Comparison of ENCODE assay signal across 23 cellular contexts in the genomic region with DNA sequence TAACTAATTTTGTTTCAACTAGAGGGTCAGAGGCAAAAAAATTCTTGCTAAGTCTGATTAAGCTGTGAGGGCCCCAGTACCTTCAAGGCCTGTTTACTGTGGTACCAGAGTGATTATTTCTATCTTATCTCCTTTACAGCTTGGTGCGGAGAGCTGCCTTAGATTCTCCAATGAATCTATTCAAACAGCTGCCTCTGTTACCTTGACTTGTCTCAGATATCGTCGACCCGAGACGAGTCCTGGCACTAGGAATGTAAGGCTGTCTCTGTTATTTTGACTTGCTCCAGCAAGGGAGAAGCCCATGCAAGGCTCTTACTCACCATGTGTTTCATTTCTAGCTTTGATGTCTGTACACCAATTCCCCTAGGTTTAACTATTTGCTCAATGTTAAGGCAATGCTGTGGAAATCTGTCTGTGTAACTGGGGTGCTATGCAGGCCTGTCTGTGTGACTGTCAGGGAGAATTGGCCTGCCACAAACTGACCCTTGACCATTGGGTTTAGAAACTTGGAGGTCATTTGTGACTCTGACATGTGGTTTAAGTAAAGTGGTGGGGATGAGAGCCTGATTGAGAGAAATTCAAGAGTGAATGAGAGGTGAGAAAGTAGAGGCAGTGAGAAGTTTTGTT. TPM values are rescaled to one million over a fixed set of nuclear protein-coding genes. Genes with fewer than 3 reads are reported as not detected.
A peak's percentile ranks its signal among the peaks of the same experiment; 100 is the strongest.
DNase-seq lines count a peak whose midpoint lies in the region; ATAC-seq and TF ChIP-seq lines count a peak whose summit lies in the region.
"Had no signal": no experiment of that assay in that cellular context is flagged by ENCODE, and none has a peak within 500 bp of the region (broad histone marks: within the 10 kb centered on the region; RNA-seq: fewer than 3 reads in every experiment).

No MANE protein-coding gene starts in this region.

- no peak overlapping the region for H2AK5ac ChIP-seq in mesenchymal stem cell (ENCODE audit: low read length, severe bottlenecking)

- no peak overlapping the region for H2BK5ac ChIP-seq in mesenchymal stem cell (ENCODE audit: low read depth, low read length, poor library complexity, severe bottlenecking)

- no peaks in the 10 kb centered on the region for H3K4me1 Mint-ChIP-seq in activated naive CD4-positive, alpha-beta T cell treated with anti-CD3 and anti-CD28 coated beads, Interleukin-2, amount 50 U/mL, for 24 hours
- H3K4me1 Mint-ChIP-seq in endodermal cell (peaks cover 21% of the 10 kb centered on the region), immature natural killer cell (no peaks in the 10 kb centered on the region)
- H3K4me1 Mint-ChIP-seq: CD4-positive, alpha-beta memory T cell had no signal

- H3K14ac ChIP-seq in mesenchymal stem cell (ENCODE audit: low read length in 2 of 2) = no peak overlapping the region

- no peak overlapping the region for H4K8ac ChIP-seq in mesenchymal stem cell (ENCODE audit: low read length)

- H3K4me3 Mint-ChIP-seq in activated naive CD4-positive, alpha-beta T cell treated with anti-CD3 and anti-CD28 coated beads, Interleukin-2, amount 50 U/mL, for 24 hours = no peak overlapping the region
- H3K4me3 Mint-ChIP-seq in endodermal cell (no peak overlapping the region), immature natural killer cell (no peak overlapping the region)
- H3K4me3 Mint-ChIP-seq: CD4-positive, alpha-beta memory T cell had no signal

- H3K9ac ChIP-seq in endodermal cell (ENCODE audit: extremely low read depth, low read length, poor library complexity, severe bottlenecking) (no peak overlapping the region), mesenchymal stem cell (ENCODE audit: low read length) (no peak overlapping the region)
- H3K9ac ChIP-seq: BLaER1 had no signal

- H2BK12ac ChIP-seq in mesenchymal stem cell (ENCODE audit: low read length in 2 of 2) = no peak overlapping the region

- TF ChIP-seq CTCF in endodermal cell (conservative IDR thresholded peaks at IDR 0.05) = no peak
- no peak for TF ChIP-seq CTCF in ascending aorta (IDR thresholded peaks at IDR 0.05)

- H3K79me1 ChIP-seq in mesenchymal stem cell (replicated peaks; ENCODE audit: low read length, poor library complexity, severe bottlenecking) = no peaks in the 10 kb centered on the region

- no peak for DNase-seq in activated naive CD4-positive, alpha-beta T cell treated with anti-CD3 and anti-CD28 coated beads, Interleukin-2, amount 50 U/mL, for 72 hours (ENCODE audit: low spot score in 2 of 2)
- no peak for DNase-seq in endodermal cell
- DNase-seq in mesenchymal stem cell = peak; percentile 48
- DNase-seq in ascending aorta (ENCODE audit: low spot score in 2 of 2) = no peak
- DNase-seq in immature natural killer cell = no peak
- DNase-seq: ACHN; Calu3; CD4-positive, alpha-beta memory T cell; DMS153; Kasumi-1; MG63; NCI-H1417 treated with DMSO at 0.1 percent for 48 hours; NCI-H187 treated with DMSO at 0.1 percent for 48 hours; NCI-H2107; NCI-H446 treated with DMSO at 0.1 percent for 48 hours; NCI-H526 treated with DMSO at 0.1 percent for 48 hours; Right ventricle myocardium superior had no signal

- ATAC-seq in activated naive CD4-positive, alpha-beta T cell treated with anti-CD3 and anti-CD28 coated beads, Interleukin-2, amount 50 U/mL, for 72 hours = no peak
- ATAC-seq in HG03442 (IDR thresholded peaks at IDR 0.05; ENCODE audit: unreplicated experiment) (no peak), HG03025 (IDR thresholded peaks at IDR 0.05; ENCODE audit: low FRiP score, unreplicated experiment) (no peak)

- no peak overlapping the region for H2BK15ac ChIP-seq in mesenchymal stem cell (ENCODE audit: low read depth, poor library complexity, severe bottlenecking)

- no peaks in the 10 kb centered on the region for H3K9me3 Mint-ChIP-seq in activated naive CD4-positive, alpha-beta T cell treated with anti-CD3 and anti-CD28 coated beads, Interleukin-2, amount 50 U/mL, for 24 hours
- no peaks in the 10 kb centered on the region for H3K9me3 Mint-ChIP-seq in activated naive CD4-positive, alpha-beta T cell treated with anti-CD3 and anti-CD28 coated beads, Interleukin-2, amount 50 U/mL, for 72 hours
- no peaks in the 10 kb centered on the region for H3K9me3 Mint-ChIP-seq in endodermal cell
- no peaks in the 10 kb centered on the region for H3K9me3 Mint-ChIP-seq in immature natural killer cell

- H3K27ac ChIP-seq in endodermal cell (ENCODE audit: low read depth, low read length) (no peak overlapping the region), mesenchymal stem cell (ENCODE audit: low read length, poor library complexity, severe bottlenecking) (no peak overlapping the region), ascending aorta (no peak overlapping the region)
- H3K27ac ChIP-seq: 22Rv1, BLaER1 had no signal

- 65 to 94% methylated on average over 5 of the region's 5 CpGs for WGBS in endodermal cell (ENCODE audit: insufficient coverage in 1 of 2, insufficient read length in 1 of 2), 2 experiments
- 74% methylated on average over 5 of the region's 5 CpGs for WGBS in mesenchymal stem cell

- H2BK120ac ChIP-seq in mesenchymal stem cell (ENCODE audit: low read depth, low read length) = no peak overlapping the region

- H3K4me3 ChIP-seq in endodermal cell (ENCODE audit: low read length) (no peak overlapping the region), mesenchymal stem cell (ENCODE audit: insufficient read depth in 1 of 2, low read depth in 1 of 2, low read length in 2 of 2) (no peak overlapping the region), ascending aorta (no peak overlapping the region)
- H3K4me3 ChIP-seq: BLaER1, MG63 had no signal

- no peaks in the 10 kb centered on the region for H3K36me3 Mint-ChIP-seq in activated naive CD4-positive, alpha-beta T cell treated with anti-CD3 and anti-CD28 coated beads, Interleukin-2, amount 50 U/mL, for 24 hours
- no peaks in the 10 kb centered on the region for H3K36me3 Mint-ChIP-seq in activated naive CD4-positive, alpha-beta T cell treated with anti-CD3 and anti-CD28 coated beads, Interleukin-2, amount 50 U/mL, for 72 hours
- H3K36me3 Mint-ChIP-seq in endodermal cell (ENCODE audit: low read depth) = no peaks in the 10 kb centered on the region
- H3K36me3 Mint-ChIP-seq in immature natural killer cell = no peaks in the 10 kb centered on the region
- H3K36me3 Mint-ChIP-seq: CD4-positive, alpha-beta memory T cell had no signal

- H3K27ac Mint-ChIP-seq in activated naive CD4-positive, alpha-beta T cell treated with anti-CD3 and anti-CD28 coated beads, Interleukin-2, amount 50 U/mL, for 24 hours = peak overlapping the region; percentile 2
- H3K27ac Mint-ChIP-seq in activated naive CD4-positive, alpha-beta T cell treated with anti-CD3 and anti-CD28 coated beads, Interleukin-2, amount 50 U/mL, for 72 hours = no peak overlapping the region
- H3K27ac Mint-ChIP-seq in endodermal cell (peak overlapping the region; percentile 0), immature natural killer cell (peak overlapping the region in 1 of 6 donors; percentile 20)
- H3K27ac Mint-ChIP-seq: CD4-positive, alpha-beta memory T cell had no signal

- H3K4me1 ChIP-seq in endodermal cell (ENCODE audit: control insufficient read depth, insufficient read depth, low read length) (peaks cover 9% of the 10 kb centered on the region), mesenchymal stem cell (ENCODE audit: control insufficient read depth, insufficient read depth, low read depth, low read length) (no peaks in the 10 kb centered on the region), ascending aorta (no peaks in the 10 kb centered on the region)
- H3K4me1 ChIP-seq: BLaER1 had no signal

- H4K91ac ChIP-seq in mesenchymal stem cell (ENCODE audit: low read length) = no peak overlapping the region

- no peak overlapping the region for H3K4ac ChIP-seq in mesenchymal stem cell (ENCODE audit: low read depth in 1 of 2, low read length in 2 of 2)

- no peaks in the 10 kb centered on the region for H3K27me3 ChIP-seq in endodermal cell (ENCODE audit: control insufficient read depth, insufficient read depth, low read length, poor library complexity, severe bottlenecking)
- H3K27me3 ChIP-seq in mesenchymal stem cell (ENCODE audit: control insufficient read depth in 1 of 2, insufficient read depth in 1 of 2, low read length in 2 of 2) = peaks cover 0 to 3% of the 10 kb centered on the region in 2 experiments
- H3K27me3 ChIP-seq in ascending aorta = no peaks in the 10 kb centered on the region
- H3K27me3 ChIP-seq: BLaER1, MG63 had no signal

- no peaks in the 10 kb centered on the region for H3K27me3 Mint-ChIP-seq in activated naive CD4-positive, alpha-beta T cell treated with anti-CD3 and anti-CD28 coated beads, Interleukin-2, amount 50 U/mL, for 24 hours
- H3K27me3 Mint-ChIP-seq in endodermal cell (ENCODE audit: insufficient read depth) (peaks cover 6% of the 10 kb centered on the region), immature natural killer cell (ENCODE audit: low read depth in 3 of 3) (peaks cover 2 to 6% (median 4%) of the 10 kb centered on the region in 3 donors)

- intact Hi-C loops in ascending aorta (cut with DNase I) = no loop called here

- H3K9me3 ChIP-seq in endodermal cell (ENCODE audit: control insufficient read depth, low read length) (no peaks in the 10 kb centered on the region), mesenchymal stem cell (ENCODE audit: control insufficient read depth, low read length) (no peaks in the 10 kb centered on the region), ascending aorta (no peaks in the 10 kb centered on the region)
- H3K9me3 ChIP-seq: BLaER1, MG63 had no signal

- H2AFZ ChIP-seq in mesenchymal stem cell (ENCODE audit: low read depth, low read length) = no peak overlapping the region

- no peak overlapping the region for H3K4me2 ChIP-seq in mesenchymal stem cell (ENCODE audit: low read length, poor library complexity, severe bottlenecking)
- H3K4me2 ChIP-seq: BLaER1 had no signal

- H3K18ac ChIP-seq in mesenchymal stem cell (ENCODE audit: low read depth in 1 of 2, low read length in 2 of 2) = no peak overlapping the region

- H3K36me3 ChIP-seq in endodermal cell (ENCODE audit: control insufficient read depth, insufficient read depth, low read length) (no peaks in the 10 kb centered on the region), mesenchymal stem cell (ENCODE audit: control insufficient read depth in 1 of 2, insufficient read depth in 2 of 2, low read depth in 1 of 2, low read length in 2 of 2) (no peaks in the 10 kb centered on the region), ascending aorta (no peaks in the 10 kb centered on the region)
- H3K36me3 ChIP-seq: BLaER1, MG63 had no signal

- H3K23ac ChIP-seq in mesenchymal stem cell (ENCODE audit: low read length in 2 of 2) = no peak overlapping the region

RNA-seq across cellular contexts. Expression of a gene that starts 10.4 kb away (rescaled TPM):
- 10 to 100 TPM in 1 of 2 donors, 1 to 10 TPM in 1; 9.3 to 15.8 TPM for total RNA-seq in activated naive CD4-positive, alpha-beta T cell treated with anti-CD3 and anti-CD28 coated beads, Interleukin-2, amount 50 U/mL, for 72 hours
- total RNA-seq in endodermal cell (1 to 10 TPM; 9.2 to 9.6 TPM), ascending aorta (not detected)
- polyA plus RNA-seq in endodermal cell (2013, experiment 1 of 2) = 8.7 TPM
- 9.2 TPM for polyA plus RNA-seq in endodermal cell (2013, experiment 2 of 2)
- polyA plus RNA-seq in mesenchymal stem cell (2013, experiment 1 of 2) = 4.3 TPM
- 4.3 TPM for polyA plus RNA-seq in mesenchymal stem cell (2013, experiment 2 of 2)
- 1 to 10 TPM; 2.9 to 3.5 (median 3.2) TPM for polyA plus RNA-seq in immature natural killer cell

RNA-seq across cellular contexts. Expression of a gene that starts 11.2 kb away (rescaled TPM):
- total RNA-seq in activated naive CD4-positive, alpha-beta T cell treated with anti-CD3 and anti-CD28 coated beads, Interleukin-2, amount 50 U/mL, for 72 hours = under 1 TPM; 0.77 to 0.84 TPM
- 1 to 10 TPM; 2.0 to 3.0 TPM for total RNA-seq in endodermal cell
- 5.9 TPM for polyA plus RNA-seq in endodermal cell (2013, experiment 1 of 2)
- 5.8 TPM for polyA plus RNA-seq in endodermal cell (2013, experiment 2 of 2)
- 8.0 TPM for polyA plus RNA-seq in mesenchymal stem cell (2013, experiment 1 of 2)
- polyA plus RNA-seq in mesenchymal stem cell (2013, experiment 2 of 2) = 7.9 TPM
- 1.4 TPM for total RNA-seq in ascending aorta
- polyA plus RNA-seq in immature natural killer cell = not detected
- total RNA-seq: Daoy had no signal

RNA-seq across cellular contexts. Expression of a gene that starts 12.5 kb away (rescaled TPM):
- 100 to 1,000 TPM in 1 of 2 donors, 10 to 100 TPM in 1; 87.5 to 101 TPM for total RNA-seq in activated naive CD4-positive, alpha-beta T cell treated with anti-CD3 and anti-CD28 coated beads, Interleukin-2, amount 50 U/mL, for 72 hours
- total RNA-seq in endodermal cell (10 to 100 TPM; 54.5 to 60.3 TPM), ascending aorta (123 TPM)
- polyA plus RNA-seq in endodermal cell (2013, experiment 1 of 2) = 67.3 TPM
- polyA plus RNA-seq in endodermal cell (2013, experiment 2 of 2) = 61.1 TPM
- polyA plus RNA-seq in mesenchymal stem cell (2013, experiment 1 of 2) = 68.3 TPM
- polyA plus RNA-seq in mesenchymal stem cell (2013, experiment 2 of 2) = 66.3 TPM
- polyA plus RNA-seq in immature natural killer cell = 10 to 100 TPM; 19.1 to 39.6 (median 20.7) TPM

RNA-seq across cellular contexts. Expression of a gene that starts 13.4 kb away (rescaled TPM):
- total RNA-seq in activated naive CD4-positive, alpha-beta T cell treated with anti-CD3 and anti-CD28 coated beads, Interleukin-2, amount 50 U/mL, for 72 hours = 10 to 100 TPM; 13.6 to 18.7 TPM
- 10 to 100 TPM; 51.1 to 65.3 TPM for total RNA-seq in endodermal cell
- polyA plus RNA-seq in endodermal cell (2013, experiment 1 of 2) = 39.5 TPM
- polyA plus RNA-seq in endodermal cell (2013, experiment 2 of 2) = 33.9 TPM
- 31.6 TPM for polyA plus RNA-seq in mesenchymal stem cell (2013, experiment 1 of 2)
- polyA plus RNA-seq in mesenchymal stem cell (2013, experiment 2 of 2) = 31.6 TPM
- 839 TPM for total RNA-seq in ascending aorta
- polyA plus RNA-seq in immature natural killer cell = 10 to 100 TPM; 13.1 to 17.0 (median 16.0) TPM

RNA-seq across cellular contexts. Expression of a gene that starts 23.9 kb away (rescaled TPM):
- total RNA-seq in activated naive CD4-positive, alpha-beta T cell treated with anti-CD3 and anti-CD28 coated beads, Interleukin-2, amount 50 U/mL, for 72 hours = 10 to 100 TPM; 13.4 to 14.5 TPM
- total RNA-seq in endodermal cell (10 to 100 TPM; 27.9 to 39.6 TPM), ascending aorta (9.4 TPM)
- 38.0 TPM for polyA plus RNA-seq in endodermal cell (2013, experiment 1 of 2)
- 33.1 TPM for polyA plus RNA-seq in endodermal cell (2013, experiment 2 of 2)
- 16.8 TPM for polyA plus RNA-seq in mesenchymal stem cell (2013, experiment 1 of 2)
- polyA plus RNA-seq in mesenchymal stem cell (2013, experiment 2 of 2) = 16.9 TPM
- polyA plus RNA-seq in immature natural killer cell = not detected

Comparison
In these comparisons a context has a peak if more than half of its experiments do, and no peak if none do; other contexts are left out.
1. H3K27ac Mint-ChIP-seq: peak in activated naive CD4-positive, alpha-beta T cell treated with anti-CD3 and anti-CD28 coated beads, Interleukin-2, amount 50 U/mL, for 24 hours (single experiment) and endodermal cell (single experiment); none in activated naive CD4-positive, alpha-beta T cell treated with anti-CD3 and anti-CD28 coated beads, Interleukin-2, amount 50 U/mL, for 72 hours (0 of 2).
2. RNA of a gene that starts 10.4 kb away (total RNA-seq): 9.3 to 15.8 TPM in activated naive CD4-positive, alpha-beta T cell treated with anti-CD3 and anti-CD28 coated beads, Interleukin-2, amount 50 U/mL, for 72 hours and 9.2 to 9.6 TPM in endodermal cell; not detected in ascending aorta (single experiment); every median in the first group is over 10 times any median in the second.